In genomic region chr1:244319283-244320132, GRCh38 we compare ENCODE assay signal across 8 cellular contexts.
DNase-seq lines count a peak whose midpoint lies in the region; ATAC-seq and TF ChIP-seq lines count a peak whose summit lies in the region.

No MANE protein-coding gene starts in this region.

- H3K4me3 ChIP-seq in gastroesophageal sphincter (no peak overlapping the region), thyroid gland (replicated peaks in 1 of 3) (no peak overlapping the region)

- H3K9me3 ChIP-seq in gastroesophageal sphincter (no peaks in the 10 kb centered on the region), thyroid gland (no peaks in the 10 kb centered on the region)

- peak; percentile 68 for DNase-seq in EL
- peak; percentile 45 for DNase-seq in GM20000 (ENCODE audit: low spot score)
- peak; percentile 85 for DNase-seq in activated CD4-positive, alpha-beta T cell treated with anti-CD3 and anti-CD28 coated beads, Interleukin-2, amount 10 ng/mL, durations not matched to agents 24 days and 14 days
- no peak for DNase-seq in ACHN
- DNase-seq in thyroid gland: no peak

- TF ChIP-seq POLR2A in gastroesophageal sphincter (IDR thresholded peaks at IDR 0.05) (no peak), thyroid gland (IDR thresholded peaks at IDR 0.05) (no peak)

- no peak for TF ChIP-seq EP300 in gastroesophageal sphincter (IDR thresholded peaks at IDR 0.05)

- H3K4me1 Mint-ChIP-seq in activated CD4-positive, alpha-beta T cell treated with anti-CD3 and anti-CD28 coated beads, Interleukin-2, amount 10 ng/mL, durations not matched to agents 24 days and 14 days: peaks cover 43% of the 10 kb centered on the region
- H3K4me1 Mint-ChIP-seq in stimulated activated naive CD8-positive, alpha-beta T cell treated with anti-CD3 and anti-CD28 coated beads, Interleukin-15, Interleukin-2, amounts not matched to agents 100 ng/mL and 50 ng/mL, for 24 hours (ENCODE audit: low read depth): peaks cover 59% of the 10 kb centered on the region

- peaks cover 8% of the 10 kb centered on the region for H3K36me3 Mint-ChIP-seq in activated CD4-positive, alpha-beta T cell treated with anti-CD3 and anti-CD28 coated beads, Interleukin-2, amount 10 ng/mL, durations not matched to agents 24 days and 14 days (ENCODE audit: low read depth)
- peaks cover 5% of the 10 kb centered on the region for H3K36me3 Mint-ChIP-seq in stimulated activated naive CD8-positive, alpha-beta T cell treated with anti-CD3 and anti-CD28 coated beads, Interleukin-15, Interleukin-2, amounts not matched to agents 100 ng/mL and 50 ng/mL, for 24 hours (ENCODE audit: low read depth)

- H3K27me3 Mint-ChIP-seq in activated CD4-positive, alpha-beta T cell treated with anti-CD3 and anti-CD28 coated beads, Interleukin-2, amount 10 ng/mL, durations not matched to agents 24 days and 14 days: no peaks in the 10 kb centered on the region
- no peaks in the 10 kb centered on the region for H3K27me3 Mint-ChIP-seq in stimulated activated naive CD8-positive, alpha-beta T cell treated with anti-CD3 and anti-CD28 coated beads, Interleukin-15, Interleukin-2, amounts not matched to agents 100 ng/mL and 50 ng/mL, for 24 hours

- in situ Hi-C loops in ACHN (cut with HindIII; ENCODE audit: low pct_ligation_motif_present, low pct_unique_long_range_greater_than_20kb, low sequenced_read_pairs): no loop called here

- intact Hi-C loops in activated CD4-positive, alpha-beta T cell treated with anti-CD3 and anti-CD28 coated beads, Interleukin-2, amount 10 ng/mL, durations not matched to agents 24 days and 14 days (cut with micrococcal nuclease): loop anchor here (1.0 to 10.0 kb wide), 10 partner anchors 20 to 1065 kb away; partner anchors contain the start of genes AKT3, CEP170, COX20 and DESI2
- intact Hi-C loops in thyroid gland (cut with DNase I): no loop called here

- TF ChIP-seq CTCF in GM20000 (IDR thresholded peaks at IDR 0.05; ENCODE audit: extremely low read depth, missing control alignments): no peak
- TF ChIP-seq CTCF in gastroesophageal sphincter (IDR thresholded peaks at IDR 0.05): no peak
- no peak for TF ChIP-seq CTCF in thyroid gland (IDR thresholded peaks at IDR 0.05)

- no peaks in the 10 kb centered on the region for H3K27me3 ChIP-seq in gastroesophageal sphincter
- no peaks in the 10 kb centered on the region for H3K27me3 ChIP-seq in thyroid gland

- H3K27ac Mint-ChIP-seq in activated CD4-positive, alpha-beta T cell treated with anti-CD3 and anti-CD28 coated beads, Interleukin-2, amount 10 ng/mL, durations not matched to agents 24 days and 14 days: peak overlapping the region; percentile 84
- H3K27ac Mint-ChIP-seq in stimulated activated naive CD8-positive, alpha-beta T cell treated with anti-CD3 and anti-CD28 coated beads, Interleukin-15, Interleukin-2, amounts not matched to agents 100 ng/mL and 50 ng/mL, for 24 hours: peak overlapping the region; percentile 92

- H3K36me3 ChIP-seq in gastroesophageal sphincter (no peaks in the 10 kb centered on the region), thyroid gland (no peaks in the 10 kb centered on the region)

- H3K27ac ChIP-seq in gastroesophageal sphincter (no peak overlapping the region), thyroid gland (peak overlapping the region in 1 of 3 donors; percentile 50)

- H3K9me3 Mint-ChIP-seq in activated CD4-positive, alpha-beta T cell treated with anti-CD3 and anti-CD28 coated beads, Interleukin-2, amount 10 ng/mL, durations not matched to agents 24 days and 14 days: peaks cover 6% of the 10 kb centered on the region
- H3K9me3 Mint-ChIP-seq in stimulated activated naive CD8-positive, alpha-beta T cell treated with anti-CD3 and anti-CD28 coated beads, Interleukin-15, Interleukin-2, amounts not matched to agents 100 ng/mL and 50 ng/mL, for 24 hours: no peaks in the 10 kb centered on the region

- WGBS in gastroesophageal sphincter (ENCODE audit: low coverage in 1 of 2), 2 donors: 78 to 93% methylated on average over 5 to 9 of the region's 9 CpGs
- WGBS in thyroid gland, 2 donors: 86 to 89% methylated on average over 9 of the region's 9 CpGs

- ATAC-seq in HG03520 (IDR thresholded peaks at IDR 0.05; ENCODE audit: unreplicated experiment) (peak; percentile 74), gastroesophageal sphincter (peak; percentile 27)

- H3K4me1 ChIP-seq in gastroesophageal sphincter (peaks cover 0 to 13% (median 4%) of the 10 kb centered on the region in 3 donors), thyroid gland (peaks cover 24 to 31% of the 10 kb centered on the region in 2 donors)

- H3K4me3 Mint-ChIP-seq in activated CD4-positive, alpha-beta T cell treated with anti-CD3 and anti-CD28 coated beads, Interleukin-2, amount 10 ng/mL, durations not matched to agents 24 days and 14 days: peak overlapping the region; percentile 60
- H3K4me3 Mint-ChIP-seq in stimulated activated naive CD8-positive, alpha-beta T cell treated with anti-CD3 and anti-CD28 coated beads, Interleukin-15, Interleukin-2, amounts not matched to agents 100 ng/mL and 50 ng/mL, for 24 hours: peak overlapping the region; percentile 54

Comparison
In these comparisons a context has a peak if more than half of its experiments do, and no peak if none do; other contexts are left out.
1. DNase-seq: peak in EL (single experiment), GM20000 (single experiment) and activated CD4-positive, alpha-beta T cell treated with anti-CD3 and anti-CD28 coated beads, Interleukin-2, amount 10 ng/mL, durations not matched to agents 24 days and 14 days (single experiment); none in ACHN (single experiment) and thyroid gland (0 of 2).